ENCODE assay signal across 15 cellular contexts in genomic region chr10:36721851-36722250, GRCh38.
"Had no signal": no experiment of that assay in that cellular context is flagged by ENCODE, and none has a peak within 500 bp of the region (broad histone marks: within the 10 kb centered on the region; RNA-seq: fewer than 3 reads in every experiment).

No MANE protein-coding gene starts in this region.

- H3K4me1 ChIP-seq: suprapubic skin, upper lobe of left lung had no signal

- H3K36me3 ChIP-seq: sigmoid colon, suprapubic skin, upper lobe of left lung had no signal

- DNase-seq: activated CD4-positive, alpha-beta T cell treated with anti-CD3 and anti-CD28 coated beads for 48 hours; activated naive CD4-positive, alpha-beta T cell treated with anti-CD3 and anti-CD28 coated beads, Interleukin-2, amount 10 ng/mL, durations not matched to agents 7 days and 5 days; activated T-cell treated with anti-CD3 and anti-CD28 coated beads for 4 hours; dermis blood vessel endothelial cell; erythroblast; foreskin keratinocyte; sigmoid colon; stimulated activated CD4-positive, alpha-beta T cell treated with anti-CD3 and anti-CD28 coated beads, Interleukin-4, amount 100 ng/mL, for 1 hour; stimulated activated CD8-positive, alpha-beta memory T cell treated with anti-CD3 and anti-CD28 coated beads, Interleukin-4, amount 100 ng/mL, for 48 hours; stimulated activated naive CD8-positive, alpha-beta T cell treated with anti-CD3 and anti-CD28 coated beads, Interleukin-15, Interleukin-2, amounts not matched to agents 100 U/mL and 50 U/mL, for 24 hours; T1000; upper lobe of left lung had no signal

- H3K27me3 ChIP-seq: foreskin keratinocyte, sigmoid colon, suprapubic skin, upper lobe of left lung had no signal

- H3K27ac ChIP-seq: foreskin keratinocyte, sigmoid colon, suprapubic skin, upper lobe of left lung had no signal

- ATAC-seq: foreskin keratinocyte; left lobe of liver; stimulated activated naive CD8-positive, alpha-beta T cell treated with anti-CD3 and anti-CD28 coated beads, Interleukin-15, Interleukin-2, amounts not matched to agents 100 U/mL and 50 U/mL, for 24 hours; WTC11 had no signal

- H3K4me3 ChIP-seq: sigmoid colon, suprapubic skin, upper lobe of left lung had no signal

- H3K9me3 ChIP-seq: sigmoid colon, suprapubic skin, upper lobe of left lung had no signal
